13 cellular contexts compared by ENCODE assay signal in genomic region chr9:98158071-98158791, GRCh38. TPM values are rescaled to one million over a fixed set of nuclear protein-coding genes. Genes with fewer than 3 reads are reported as not detected.
DNase-seq lines count a peak whose midpoint lies in the region; ATAC-seq and TF ChIP-seq lines count a peak whose summit lies in the region.
"Had no signal": no experiment of that assay in that cellular context is flagged by ENCODE, and none has a peak within 500 bp of the region (broad histone marks: within the 10 kb centered on the region; RNA-seq: fewer than 3 reads in every experiment).

No MANE protein-coding gene starts in this region.

- H3K9me3 Mint-ChIP-seq in activated CD8-positive, alpha-beta memory T cell treated with anti-CD3 and anti-CD28 coated beads, Interleukin-2, amount 10 ng/mL, durations not matched to agents 7 days and 5 days (ENCODE audit: low read depth): no peaks in the 10 kb centered on the region
- no peaks in the 10 kb centered on the region for H3K9me3 Mint-ChIP-seq in central memory CD8-positive, alpha-beta T cell
- no peaks in the 10 kb centered on the region for H3K9me3 Mint-ChIP-seq in stimulated activated naive CD8-positive, alpha-beta T cell treated with anti-CD3 and anti-CD28 coated beads, Interleukin-15, amount 100 ng/mL, for 72 hours
- H3K9me3 Mint-ChIP-seq: activated T-helper 2 cell treated with anti-CD3 and anti-CD28 coated beads, Interferon-gamma antibody, Interleukin-2, Interleukin-4, amounts not matched to agents 10 μg/mL and 5 μg/mL and 100 μg/mL, durations not matched to agents 14 hours and 24 hours and 36 hours had no signal

- ATAC-seq in activated CD8-positive, alpha-beta memory T cell treated with anti-CD3 and anti-CD28 coated beads, Interleukin-2, amount 10 ng/mL, durations not matched to agents 7 days and 5 days: peak; percentile 85
- ATAC-seq in central memory CD8-positive, alpha-beta T cell (replicated peaks; ENCODE audit: extremely low read depth, poor library complexity, severe bottlenecking): peak; percentile 43
- peak; percentile 86 for ATAC-seq in stimulated activated naive CD8-positive, alpha-beta T cell treated with anti-CD3 and anti-CD28 coated beads, Interleukin-15, amount 100 ng/mL, for 72 hours
- ATAC-seq in omental fat pad (ENCODE audit: low FRiP score): no peak
- ATAC-seq: sciatic nerve had no signal

- peaks cover 6% of the 10 kb centered on the region for H3K36me3 Mint-ChIP-seq in activated CD8-positive, alpha-beta memory T cell treated with anti-CD3 and anti-CD28 coated beads, Interleukin-2, amount 10 ng/mL, durations not matched to agents 7 days and 5 days
- peaks cover 19% of the 10 kb centered on the region for H3K36me3 Mint-ChIP-seq in central memory CD8-positive, alpha-beta T cell (ENCODE audit: insufficient read depth)

- H3K27ac Mint-ChIP-seq in activated CD8-positive, alpha-beta memory T cell treated with anti-CD3 and anti-CD28 coated beads, Interleukin-2, amount 10 ng/mL, durations not matched to agents 7 days and 5 days: peak overlapping the region; percentile 64
- H3K27ac Mint-ChIP-seq in central memory CD8-positive, alpha-beta T cell (ENCODE audit: low read depth): no peak overlapping the region
- peak overlapping the region; percentile 15 to 69 for H3K27ac Mint-ChIP-seq in stimulated activated naive CD8-positive, alpha-beta T cell treated with anti-CD3 and anti-CD28 coated beads, Interleukin-15, amount 100 ng/mL, for 72 hours
- H3K27ac Mint-ChIP-seq: activated T-helper 2 cell treated with anti-CD3 and anti-CD28 coated beads, Interferon-gamma antibody, Interleukin-2, Interleukin-4, amounts not matched to agents 10 μg/mL and 5 μg/mL and 100 μg/mL, durations not matched to agents 14 hours and 24 hours and 36 hours had no signal

- CTCF ChIA-PET in activated CD8-positive, alpha-beta memory T cell treated with anti-CD3 and anti-CD28 coated beads, Interleukin-2, amount 10 ng/mL, durations not matched to agents 7 days and 5 days (lab: Charles Lee): interaction anchor here (1.0 to 1.1 kb wide), 2 partner anchors 45 to 57 kb away, joined by 3 to 4 read pairs; no protein-coding TSS in a partner anchor

- H3K27me3 Mint-ChIP-seq in activated CD8-positive, alpha-beta memory T cell treated with anti-CD3 and anti-CD28 coated beads, Interleukin-2, amount 10 ng/mL, durations not matched to agents 7 days and 5 days: no peaks in the 10 kb centered on the region
- H3K27me3 Mint-ChIP-seq in central memory CD8-positive, alpha-beta T cell: no peaks in the 10 kb centered on the region
- no peaks in the 10 kb centered on the region for H3K27me3 Mint-ChIP-seq in stimulated activated naive CD8-positive, alpha-beta T cell treated with anti-CD3 and anti-CD28 coated beads, Interleukin-15, amount 100 ng/mL, for 72 hours

- DNase-seq in activated CD8-positive, alpha-beta memory T cell treated with anti-CD3 and anti-CD28 coated beads, Interleukin-2, amount 10 ng/mL, durations not matched to agents 7 days and 5 days: peak; percentile 54
- DNase-seq in activated CD8-positive, alpha-beta memory T cell treated with anti-CD3 and anti-CD28 coated beads, Interleukin-2, amount 50 U/mL, for 4 hours: no peak
- DNase-seq in NCI-H748 (lab: John Stamatoyannopoulos, UW; ENCODE audit: unreplicated experiment) (peak; percentile 63), omental fat pad (ENCODE audit: low spot score) (no peak), NCI-H524 treated with DMSO at 0.1 percent for 48 hours (lab: John Stamatoyannopoulos, UW) (no peak), NCI-H82 (lab: John Stamatoyannopoulos, UW) (no peak)
- no peak for DNase-seq in central memory CD8-positive, alpha-beta T cell (ENCODE audit: low spot score in 2 of 2)
- DNase-seq in stimulated activated naive CD8-positive, alpha-beta T cell treated with anti-CD3 and anti-CD28 coated beads, Interleukin-15, amount 100 ng/mL, for 72 hours: no peak
- DNase-seq: esophagus squamous epithelium, IMR-90, NCI-H1930 had no signal

- H3K4me3 Mint-ChIP-seq in activated CD8-positive, alpha-beta memory T cell treated with anti-CD3 and anti-CD28 coated beads, Interleukin-2, amount 10 ng/mL, durations not matched to agents 7 days and 5 days: no peak overlapping the region
- H3K4me3 Mint-ChIP-seq in central memory CD8-positive, alpha-beta T cell: no peak overlapping the region
- H3K4me3 Mint-ChIP-seq in stimulated activated naive CD8-positive, alpha-beta T cell treated with anti-CD3 and anti-CD28 coated beads, Interleukin-15, amount 100 ng/mL, for 72 hours: peak overlapping the region in 1 of 2 donors; percentile 15

- no peak for TF ChIP-seq CTCF in omental fat pad (IDR thresholded peaks at IDR 0.05)

- peaks cover 25% of the 10 kb centered on the region for H3K4me1 Mint-ChIP-seq in activated CD8-positive, alpha-beta memory T cell treated with anti-CD3 and anti-CD28 coated beads, Interleukin-2, amount 10 ng/mL, durations not matched to agents 7 days and 5 days
- H3K4me1 Mint-ChIP-seq in central memory CD8-positive, alpha-beta T cell: peaks cover 30% of the 10 kb centered on the region
- peaks cover 23% of the 10 kb centered on the region for H3K4me1 Mint-ChIP-seq in stimulated activated naive CD8-positive, alpha-beta T cell treated with anti-CD3 and anti-CD28 coated beads, Interleukin-15, amount 100 ng/mL, for 72 hours

RNA-seq across cellular contexts. Expression of gene CORO2A, which starts 34.2 kb away (rescaled TPM):
- total RNA-seq in activated CD8-positive, alpha-beta memory T cell treated with anti-CD3 and anti-CD28 coated beads, Interleukin-2, amount 10 ng/mL, durations not matched to agents 7 days and 5 days: 10 to 100 TPM in 1 of 2 experiments, 1 to 10 TPM in 1; 6.2 to 11.5 TPM
- 1 to 10 TPM in 3 of 4 donors, under 1 TPM in 1; 0.56 to 4.4 (median 2.9) TPM for total RNA-seq in omental fat pad

RNA-seq across cellular contexts. Expression of gene TRIM14, which starts 39.2 kb away (rescaled TPM):
- total RNA-seq in activated CD8-positive, alpha-beta memory T cell treated with anti-CD3 and anti-CD28 coated beads, Interleukin-2, amount 10 ng/mL, durations not matched to agents 7 days and 5 days: 100 to 1,000 TPM in 1 of 2 experiments, 10 to 100 TPM in 1; 84.6 to 128 TPM
- 10 to 100 TPM; 11.7 to 25.4 (median 17.0) TPM for total RNA-seq in omental fat pad

Comparison
In these comparisons a context has a peak if more than half of its experiments do, and no peak if none do; other contexts are left out.
1. DNase-seq: peak in activated CD8-positive, alpha-beta memory T cell treated with anti-CD3 and anti-CD28 coated beads, Interleukin-2, amount 10 ng/mL, durations not matched to agents 7 days and 5 days (single experiment) and NCI-H748 (single experiment); none in activated CD8-positive, alpha-beta memory T cell treated with anti-CD3 and anti-CD28 coated beads, Interleukin-2, amount 50 U/mL, for 4 hours (single experiment), central memory CD8-positive, alpha-beta T cell (0 of 2), stimulated activated naive CD8-positive, alpha-beta T cell treated with anti-CD3 and anti-CD28 coated beads, Interleukin-15, amount 100 ng/mL, for 72 hours (0 of 2), omental fat pad (single experiment), NCI-H524 treated with DMSO at 0.1 percent for 48 hours (single experiment) and NCI-H82 (single experiment).